In genomic region chr1:103084176-103084575, GRCh38 we compare ENCODE assay signal across 30 cellular contexts. TPM values are rescaled to one million over a fixed set of nuclear protein-coding genes. Genes with fewer than 3 reads are reported as not detected.
"Had no signal": no experiment of that assay in that cellular context is flagged by ENCODE, and none has a peak within 500 bp of the region (broad histone marks: within the 10 kb centered on the region; RNA-seq: fewer than 3 reads in every experiment).

No MANE protein-coding gene starts in this region.

- H3K4me3 ChIP-seq: body of pancreas, coronary artery, dorsolateral prefrontal cortex, heart left ventricle, neural progenitor cell, stomach, thyroid gland, upper lobe of left lung, vagina had no signal

- ATAC-seq: body of pancreas; heart left ventricle; naive thymus-derived CD8-positive, alpha-beta T cell; sciatic nerve; stimulated activated naive B cell treated with anti-CD40 and anti-IgM and Interleukin-4, amounts not matched to agents 10 μg/mL and 1 μg/mL and 100 μg/mL, for 72 hours had no signal

- H3K27me3 ChIP-seq: body of pancreas, dorsolateral prefrontal cortex, heart left ventricle, neural progenitor cell, stomach, thyroid gland, upper lobe of left lung, vagina had no signal

- H3K27ac Mint-ChIP-seq: activated naive CD8-positive, alpha-beta T cell treated with anti-CD3 and anti-CD28 coated beads, Interleukin-2, amount 10 ng/mL, durations not matched to agents 7 days and 5 days; immature natural killer cell; memory B cell; naive thymus-derived CD8-positive, alpha-beta T cell; neural progenitor cell; stimulated activated naive B cell treated with anti-CD40 and anti-IgM and Interleukin-4, amounts not matched to agents 10 μg/mL and 1 μg/mL and 100 μg/mL, for 72 hours; T-helper 1 cell treated with Interleukin-12 subunit alpha and Interleukin-12 subunit beta and Interleukin-4 antibody, amounts not matched to agents 30 μg/mL and 1 μg/mL, for 36 hours had no signal

- H3K4me1 ChIP-seq: body of pancreas, heart left ventricle, neural progenitor cell, stomach, thyroid gland, upper lobe of left lung, vagina had no signal

- H2AFZ ChIP-seq: neural progenitor cell had no signal

- H3K9ac ChIP-seq: neural progenitor cell had no signal

- H3K9me3 ChIP-seq: body of pancreas, heart left ventricle, stomach, thyroid gland, upper lobe of left lung, vagina had no signal

- H3K4me3 Mint-ChIP-seq: activated naive CD8-positive, alpha-beta T cell treated with anti-CD3 and anti-CD28 coated beads, Interleukin-2, amount 10 ng/mL, durations not matched to agents 7 days and 5 days; immature natural killer cell; memory B cell; naive thymus-derived CD8-positive, alpha-beta T cell; neural progenitor cell; stimulated activated naive B cell treated with anti-CD40 and anti-IgM and Interleukin-4, amounts not matched to agents 10 μg/mL and 1 μg/mL and 100 μg/mL, for 72 hours; T-helper 1 cell treated with Interleukin-12 subunit alpha and Interleukin-12 subunit beta and Interleukin-4 antibody, amounts not matched to agents 30 μg/mL and 1 μg/mL, for 36 hours had no signal

- H3K36me3 Mint-ChIP-seq: activated naive CD8-positive, alpha-beta T cell treated with anti-CD3 and anti-CD28 coated beads, Interleukin-2, amount 10 ng/mL, durations not matched to agents 7 days and 5 days; immature natural killer cell; memory B cell; naive thymus-derived CD8-positive, alpha-beta T cell; stimulated activated naive B cell treated with anti-CD40 and anti-IgM and Interleukin-4, amounts not matched to agents 10 μg/mL and 1 μg/mL and 100 μg/mL, for 72 hours had no signal

- H3K36me3 ChIP-seq: heart left ventricle, neural progenitor cell, stomach, thyroid gland, upper lobe of left lung, vagina had no signal

- H3K27me3 Mint-ChIP-seq: activated naive CD8-positive, alpha-beta T cell treated with anti-CD3 and anti-CD28 coated beads, Interleukin-2, amount 10 ng/mL, durations not matched to agents 7 days and 5 days; naive thymus-derived CD8-positive, alpha-beta T cell; stimulated activated naive B cell treated with anti-CD40 and anti-IgM and Interleukin-4, amounts not matched to agents 10 μg/mL and 1 μg/mL and 100 μg/mL, for 72 hours had no signal

- H3K4me1 Mint-ChIP-seq: activated naive CD8-positive, alpha-beta T cell treated with anti-CD3 and anti-CD28 coated beads, Interleukin-2, amount 10 ng/mL, durations not matched to agents 7 days and 5 days; immature natural killer cell; memory B cell; naive thymus-derived CD8-positive, alpha-beta T cell; neural progenitor cell; stimulated activated naive B cell treated with anti-CD40 and anti-IgM and Interleukin-4, amounts not matched to agents 10 μg/mL and 1 μg/mL and 100 μg/mL, for 72 hours had no signal

- H3K4me2 ChIP-seq: neural progenitor cell had no signal

- H3K27ac ChIP-seq: body of pancreas, coronary artery, dorsolateral prefrontal cortex, heart left ventricle, neural progenitor cell, stomach, thyroid gland, upper lobe of left lung, vagina, VCaP had no signal

- DNase-seq: activated CD4-positive, alpha-beta T cell treated with anti-CD3 and anti-CD28 coated beads for 4 hours; activated CD4-positive, alpha-beta T cell treated with anti-CD3 and anti-CD28 coated beads, Interleukin-2, amount 50 U/mL, for 4 hours; activated CD8-positive, alpha-beta memory T cell treated with anti-CD3 and anti-CD28 coated beads for 24 hours; activated effector memory CD4-positive, alpha-beta T cell treated with Interleukin-2 at 50 U/mL for 16 hours; activated naive CD4-positive, alpha-beta T cell treated with Interleukin-2 at 50 U/mL for 16 hours; activated naive CD8-positive, alpha-beta T cell treated with anti-CD3 and anti-CD28 coated beads, Interleukin-2, amount 10 ng/mL, durations not matched to agents 7 days and 5 days; amniotic stem cell; body of pancreas; dorsolateral prefrontal cortex; effector memory CD4-positive, alpha-beta T cell; heart left ventricle; hypothalamus; immature natural killer cell; midbrain; naive thymus-derived CD8-positive, alpha-beta T cell; occipital lobe; stimulated activated CD4-positive, alpha-beta T cell treated with anti-CD3 and anti-CD28 coated beads, Interleukin-15, amount 100 ng/mL, for 24 hours; stimulated activated CD4-positive, alpha-beta T cell treated with anti-CD3 and anti-CD28 coated beads, Interleukin-2, amount 100 ng/mL, for 24 hours; stimulated activated naive B cell treated with anti-CD40 and anti-IgM and Interleukin-4, amounts not matched to agents 10 μg/mL and 1 μg/mL and 100 μg/mL, for 72 hours; stomach; T-helper 9 cell; thyroid gland; upper lobe of left lung had no signal

- H3K9me3 Mint-ChIP-seq: neural progenitor cell; stimulated activated naive B cell treated with anti-CD40 and anti-IgM and Interleukin-4, amounts not matched to agents 10 μg/mL and 1 μg/mL and 100 μg/mL, for 72 hours; T-helper 1 cell treated with Interleukin-12 subunit alpha and Interleukin-12 subunit beta and Interleukin-4 antibody, amounts not matched to agents 30 μg/mL and 1 μg/mL, for 36 hours had no signal

RNA-seq across cellular contexts. Expression of gene COL11A1, which starts 24.1 kb away (rescaled TPM):
- total RNA-seq: activated naive CD8-positive, alpha-beta T cell treated with anti-CD3 and anti-CD28 coated beads, Interleukin-2, amount 10 ng/mL, durations not matched to agents 7 days and 5 days; naive thymus-derived CD8-positive, alpha-beta T cell; vagina had no signal
- polyA plus RNA-seq: heart left ventricle; immature natural killer cell; naive thymus-derived CD8-positive, alpha-beta T cell; stomach had no signal
